ENCODE assay signal across 7 cellular contexts in genomic region chr19:46856062-46857022, GRCh38. TPM values are rescaled to one million over a fixed set of nuclear protein-coding genes. Genes with fewer than 3 reads are reported as not detected.
DNase-seq lines count a peak whose midpoint lies in the region; ATAC-seq and TF ChIP-seq lines count a peak whose summit lies in the region.

No MANE protein-coding gene starts in this region.

- H3K36me3 ChIP-seq in liver (ENCODE audit: control insufficient read depth in 4 of 4, insufficient read depth in 3 of 4, low read depth in 1 of 4, low read length in 3 of 4): no peaks in the 10 kb centered on the region

- peak overlapping the region in 2 of 3 donors; percentile 4 to 24 for H3K4me3 ChIP-seq in liver (ENCODE audit: low read depth in 1 of 3, low read length in 3 of 3)

- peaks cover 25 to 47% (median 35%) of the 10 kb centered on the region in 4 donors for H3K4me1 ChIP-seq in liver (ENCODE audit: control insufficient read depth in 4 of 4, insufficient read depth in 4 of 4, low read length in 3 of 4)

- peak; percentile 60 for TF ChIP-seq CTCF in liver (IDR thresholded peaks at IDR 0.05; ENCODE audit: low read depth, low read length, missing input control)

- H3K27me3 ChIP-seq in liver (ENCODE audit: control insufficient read depth in 4 of 4, insufficient read depth in 4 of 4, low read length in 3 of 4): no peaks in the 10 kb centered on the region

- peak; percentile 70 to 85 for TF ChIP-seq RAD21 in liver (IDR thresholded peaks at IDR 0.05)

- ATAC-seq in GM18505 (IDR thresholded peaks at IDR 0.05; ENCODE audit: unreplicated experiment): peak; percentile 25
- ATAC-seq in HG03280 (IDR thresholded peaks at IDR 0.05; ENCODE audit: unreplicated experiment): peak; percentile 38

- TF ChIP-seq POLR2A in GM18505 (IDR thresholded peaks at IDR 0.05; ENCODE audit: borderline replicate concordance, extremely low read depth, insufficient read depth, insufficient read length): no peak

- no peaks in the 10 kb centered on the region for H3K9me3 ChIP-seq in liver (ENCODE audit: control insufficient read depth in 4 of 4, low read length in 3 of 4)

- H3K9ac ChIP-seq in liver (ENCODE audit: low read depth in 1 of 2, low read length in 2 of 2): peak overlapping the region; percentile 64 to 79

- H3K27ac ChIP-seq in liver (ENCODE audit: low read depth in 1 of 2, low read length in 2 of 2): peak overlapping the region; percentile 96 to 99

- WGBS in liver: 4% methylated on average over 41 of the region's 41 CpGs

- peak; percentile 97 for DNase-seq in NCI-H82 (lab: John Stamatoyannopoulos, UW)
- DNase-seq in activated CD4-positive, alpha-beta T cell treated with anti-CD3 and anti-CD28 coated beads, Interleukin-2, amount 50 U/mL, for 48 hours: peak; percentile 92 to 94
- DNase-seq in dermis microvascular lymphatic vessel endothelial cell (ENCODE audit: low read depth in 2 of 2): peak; percentile 89 to 95
- DNase-seq in stimulated activated CD4-positive, alpha-beta T cell treated with anti-CD3 and anti-CD28 coated beads, Interleukin-4, amount 100 ng/mL, for 24 hours: peak; percentile 94

TF ChIP-seq in liver, 16 proteins besides CTCF, POLR2A, EP300 and RAD21:
- peak; percentile 95 for TF ChIP-seq TAF1 (conservative IDR thresholded peaks at IDR 0.05)
- peak; percentile 83 for TF ChIP-seq FOXA1 (IDR thresholded peaks at IDR 0.05)
- TF ChIP-seq FOXA2 (IDR thresholded peaks at IDR 0.05): peak; percentile 43
- TF ChIP-seq SP1 (IDR thresholded peaks at IDR 0.05): peak; percentile 93
- TF ChIP-seq YY1 (IDR thresholded peaks at IDR 0.05): peak; percentile 92
- TF ChIP-seq REST (IDR thresholded peaks at IDR 0.05): peak; percentile 86
- TF ChIP-seq ZBTB33 (IDR thresholded peaks at IDR 0.05): peak; percentile 85
- TF ChIP-seq GABPA (IDR thresholded peaks at IDR 0.05 in 1 of 2, conservative IDR thresholded peaks at IDR 0.05 in 1 of 2): peak in 1 of 2 donors; percentile 80
- peak; percentile 60 to 91 for TF ChIP-seq JUND (IDR thresholded peaks at IDR 0.05)
- peak; percentile 88 for TF ChIP-seq ATF3 (IDR thresholded peaks at IDR 0.05)
- TF ChIP-seq MAX (IDR thresholded peaks at IDR 0.05): peak; percentile 83
- peak; percentile 92 to 98 for TF ChIP-seq EGR1 (IDR thresholded peaks at IDR 0.05; ENCODE audit: low read depth in 2 of 2)
- TF ChIP-seq NR2F2 (IDR thresholded peaks at IDR 0.05): peak; percentile 77
- TF ChIP-seq HNF4G (IDR thresholded peaks at IDR 0.05): peak; percentile 57
- TF ChIP-seq HNF4A (conservative IDR thresholded peaks at IDR 0.05): peak; percentile 65 to 81
- peak; percentile 78 to 92 for TF ChIP-seq RXRA (IDR thresholded peaks at IDR 0.05)

RNA-seq across cellular contexts. Expression of gene ARHGAP35, which starts 4.5 kb away (rescaled TPM):
- total RNA-seq in dermis microvascular lymphatic vessel endothelial cell (17.1 and 21.2 TPM in 2 replicates), liver (10 to 100 TPM; 26.3 to 49.2 TPM)
- 10 to 100 TPM; 15.5 to 17.2 TPM for polyA plus RNA-seq in liver

RNA-seq across cellular contexts. Expression of gene AP2S1, which starts 5.7 kb away (rescaled TPM):
- total RNA-seq in dermis microvascular lymphatic vessel endothelial cell (160 and 177 TPM in 2 replicates), liver (10 to 100 TPM; 28.3 to 71.2 TPM)
- polyA plus RNA-seq in liver: 100 to 1,000 TPM in 1 of 2 donors, 10 to 100 TPM in 1; 86.9 to 168 TPM

Comparison
In these comparisons a context has a peak if more than half of its experiments do, and no peak if none do; other contexts are left out.
1. Peak in every context shown above with its lines: DNase-seq, ATAC-seq, H3K4me3 ChIP-seq and H3K27ac ChIP-seq.